16 cellular contexts compared by ENCODE assay signal in the genomic region with DNA sequence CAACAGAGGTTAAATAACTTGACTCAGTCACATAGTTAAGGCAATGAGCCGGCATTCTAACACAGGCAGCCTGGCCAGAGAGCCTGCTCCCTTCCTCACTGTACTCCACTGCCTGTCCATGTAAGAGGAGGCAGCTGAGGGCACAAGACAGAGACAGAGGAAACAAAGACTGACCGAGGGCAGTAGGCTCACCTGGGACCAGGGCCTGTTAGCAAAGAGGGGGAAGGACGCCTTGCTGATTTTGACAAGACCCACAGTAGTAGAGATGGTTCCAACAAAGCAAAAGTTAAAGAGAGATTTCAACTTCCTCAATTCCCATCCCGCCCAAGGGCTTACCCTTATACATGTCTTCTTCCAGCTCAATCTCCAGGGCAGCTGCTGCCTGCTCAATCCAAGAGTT.
DNase-seq lines count a peak whose midpoint lies in the region; ATAC-seq and TF ChIP-seq lines count a peak whose summit lies in the region.
"Had no signal": no experiment of that assay in that cellular context is flagged by ENCODE, and none has a peak within 500 bp of the region (broad histone marks: within the 10 kb centered on the region; RNA-seq: fewer than 3 reads in every experiment).

No MANE protein-coding gene starts in this region.

- no peaks in the 10 kb centered on the region for H3K27me3 Mint-ChIP-seq in activated naive CD8-positive, alpha-beta T cell

- no peak for TF ChIP-seq CTCF in parathyroid adenoma (IDR thresholded peaks at IDR 0.05)

- no peak overlapping the region for H2AFZ ChIP-seq in parathyroid adenoma

- no peak overlapping the region for H3K4me3 Mint-ChIP-seq in activated naive CD8-positive, alpha-beta T cell

- H3K36me3 ChIP-seq in HUES48 (ENCODE audit: control insufficient read depth, insufficient read depth, low read length) = peaks cover 92% of the 10 kb centered on the region
- H3K36me3 ChIP-seq in parathyroid adenoma (ENCODE audit: control insufficient read depth, insufficient read depth, low read length) = no peaks in the 10 kb centered on the region

- H3K9me3 Mint-ChIP-seq in activated naive CD8-positive, alpha-beta T cell (ENCODE audit: low read depth) = no peaks in the 10 kb centered on the region

- peaks cover 11% of the 10 kb centered on the region for H3K36me3 Mint-ChIP-seq in activated naive CD8-positive, alpha-beta T cell

- H3K27me3 ChIP-seq in HUES48 (ENCODE audit: control insufficient read depth, insufficient read depth, low read length) (no peaks in the 10 kb centered on the region), parathyroid adenoma (ENCODE audit: control insufficient read depth, insufficient read depth, low read length) (no peaks in the 10 kb centered on the region)
- H3K27me3 ChIP-seq: foreskin keratinocyte, stomach had no signal

- peaks cover 8% of the 10 kb centered on the region for H3K79me2 ChIP-seq in parathyroid adenoma

- no peak overlapping the region for H3K4me2 ChIP-seq in parathyroid adenoma (ENCODE audit: low read length)

- H3K9ac ChIP-seq in HUES48 (ENCODE audit: low read depth, low read length) (no peak overlapping the region), parathyroid adenoma (no peak overlapping the region)

- peak overlapping the region; percentile 28 for H3K27ac Mint-ChIP-seq in activated naive CD8-positive, alpha-beta T cell

- peaks cover 24% of the 10 kb centered on the region for H3K4me1 Mint-ChIP-seq in activated naive CD8-positive, alpha-beta T cell (ENCODE audit: low read depth)

- H3K9me3 ChIP-seq in HUES48 (ENCODE audit: control insufficient read depth, insufficient read depth, low read length) (no peaks in the 10 kb centered on the region), parathyroid adenoma (ENCODE audit: control insufficient read depth, low read length) (no peaks in the 10 kb centered on the region)
- H3K9me3 ChIP-seq: stomach had no signal

- peak; percentile 28 for DNase-seq in activated CD8-positive, alpha-beta memory T cell treated with anti-CD3 and anti-CD28 coated beads for 24 hours
- DNase-seq in activated CD8-positive, alpha-beta memory T cell treated with anti-CD3 and anti-CD28 coated beads, Interleukin-2, amount 50 U/mL, for 4 hours = no peak
- no peak for DNase-seq in midbrain (lab: John Stamatoyannopoulos, UW)
- no peak for DNase-seq in stimulated activated naive CD4-positive, alpha-beta T cell (lab: John Stamatoyannopoulos, UW)
- DNase-seq: foreskin keratinocyte; NCI-H1092; NCI-H82; stimulated activated CD4-positive, alpha-beta T cell treated with anti-CD3 and anti-CD28 coated beads, Interleukin-12 subunit alpha, Interleukin-12 subunit beta, amount 100 ng/mL, for 4 hours; stomach had no signal

- H3K4me1 ChIP-seq in HUES48 (ENCODE audit: control insufficient read depth, insufficient read depth, low read length) (no peaks in the 10 kb centered on the region), parathyroid adenoma (peaks cover 18% of the 10 kb centered on the region)
- H3K4me1 ChIP-seq: foreskin keratinocyte had no signal

- no peak for ATAC-seq in HG02981 (IDR thresholded peaks at IDR 0.05; ENCODE audit: unreplicated experiment)
- ATAC-seq: foreskin keratinocyte, left lobe of liver, Panc1 had no signal

- H3K4me3 ChIP-seq in HUES48 (ENCODE audit: low read depth, low read length) (no peak overlapping the region), parathyroid adenoma (ENCODE audit: low read depth, low read length) (no peak overlapping the region)
- H3K4me3 ChIP-seq: SK-N-MC, stomach had no signal

- H3K27ac ChIP-seq in HUES48 (ENCODE audit: low read depth, low read length) (peak overlapping the region; percentile 37), parathyroid adenoma (peak overlapping the region; percentile 20)
- H3K27ac ChIP-seq: foreskin keratinocyte, SK-N-MC, stomach had no signal
